In the genomic region with DNA sequence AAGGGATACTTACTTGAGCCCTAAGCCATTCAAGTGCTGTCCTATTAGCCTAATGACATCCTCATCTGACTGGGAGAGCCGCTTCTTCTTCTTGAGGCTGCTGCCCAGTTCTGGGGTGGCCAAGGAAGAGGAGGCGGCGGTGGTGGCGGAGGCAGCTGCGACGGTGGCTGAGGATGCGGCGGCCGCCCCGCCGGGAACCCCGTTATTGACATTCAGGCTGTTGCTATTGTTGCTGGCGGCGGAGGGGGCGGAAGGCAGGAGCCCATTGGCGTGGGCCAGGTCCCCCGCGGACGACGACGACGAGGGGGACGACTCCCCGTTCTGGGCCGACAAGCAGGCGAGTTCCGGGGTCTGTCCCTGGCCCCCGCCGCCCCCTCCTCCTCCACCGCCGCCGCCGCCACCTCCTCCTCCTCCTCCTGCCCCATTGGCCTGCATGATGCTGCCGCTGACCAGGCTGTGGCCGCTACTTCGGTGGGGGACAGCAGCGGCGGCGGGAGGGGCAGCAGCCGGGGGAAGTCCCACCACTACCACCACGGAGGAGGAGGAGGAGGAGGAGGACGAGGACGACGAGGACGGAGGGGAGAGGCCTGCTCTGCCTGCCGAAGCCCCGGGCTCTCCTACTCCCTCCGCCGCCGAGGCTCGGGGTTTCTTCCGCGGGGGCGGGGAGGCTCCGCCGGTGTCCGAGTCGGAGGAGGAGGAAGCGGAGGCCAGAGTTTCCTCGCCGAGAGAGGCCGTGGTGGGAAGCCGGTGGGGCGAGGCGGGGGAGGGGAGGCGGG, we compare ENCODE assay signal across 8 cellular contexts. TPM values are rescaled to one million over a fixed set of nuclear protein-coding genes. Genes with fewer than 3 reads are reported as not detected.
DNase-seq lines count a peak whose midpoint lies in the region; ATAC-seq and TF ChIP-seq lines count a peak whose summit lies in the region.

No MANE protein-coding gene starts in this region.

- peak overlapping the region; percentile 31; the same call in 1 of the 2 replicates for H3K9ac ChIP-seq in HUES48 (ENCODE audit: low read depth, low read length)

- H3K4me1 ChIP-seq in HUES48 (ENCODE audit: control insufficient read depth, insufficient read depth, low read length) (peaks cover 30% of the 10 kb centered on the region), left lung (peaks cover 33 to 61% of the 10 kb centered on the region in 2 donors)

- H3K9me3 ChIP-seq in CD4-positive, alpha-beta T cell (ENCODE audit: control insufficient read depth, low read length), result no peaks in the 10 kb centered on the region
- H3K9me3 ChIP-seq in HUES48 (ENCODE audit: control insufficient read depth, insufficient read depth, low read length), result no peaks in the 10 kb centered on the region
- H3K9me3 ChIP-seq in left lung, result no peaks in the 10 kb centered on the region

- H3K27me3 ChIP-seq in CD4-positive, alpha-beta T cell (ENCODE audit: control insufficient read depth, insufficient read depth, low read length), result no peaks in the 10 kb centered on the region
- H3K27me3 ChIP-seq in HUES48 (ENCODE audit: control insufficient read depth, insufficient read depth, low read length) (no peaks in the 10 kb centered on the region), left lung (no peaks in the 10 kb centered on the region)

- H3K36me3 ChIP-seq in HUES48 (ENCODE audit: control insufficient read depth, insufficient read depth, low read length), result peaks cover 31% of the 10 kb centered on the region
- H3K36me3 ChIP-seq in left lung, result peaks cover 0 to 11% of the 10 kb centered on the region in 2 donors

- no peaks in the 10 kb centered on the region for H3K27me3 Mint-ChIP-seq in CD4-positive, alpha-beta T cell

- CTCF ChIA-PET in CD4-positive, alpha-beta T cell (lab: Charles Lee), result interaction anchor here (3.0 kb wide), 1 partner anchor 23 kb away, joined by 13 read pairs; no protein-coding TSS in a partner anchor

- H3K4me3 ChIP-seq in HUES48 (ENCODE audit: low read depth, low read length), result peak overlapping the region; percentile 80
- peak overlapping the region; percentile 72 to 93 for H3K4me3 ChIP-seq in left lung

- no peak for TF ChIP-seq CTCF in CD4-positive, alpha-beta T cell (IDR thresholded peaks at IDR 0.05)
- no peak for TF ChIP-seq CTCF in left lung (IDR thresholded peaks at IDR 0.05)

- ATAC-seq in CD4-positive, alpha-beta T cell (ENCODE audit: poor library complexity), result peak; percentile 14
- peak; percentile 16 for ATAC-seq in left lung
- no peak for ATAC-seq in HG03571 (IDR thresholded peaks at IDR 0.05; ENCODE audit: unreplicated experiment)

- DNase-seq in CD4-positive, alpha-beta T cell, result peak in 9 of 10 experiments; percentile 16 to 56 (median 37)
- DNase-seq in activated CD4-positive, CD25-positive, alpha-beta regulatory T cell treated with anti-CD3 and anti-CD28 coated beads, Interleukin-2, amount 50 U/mL, for 72 hours, result peak; percentile 53
- DNase-seq in left lung (peak; percentile 49 to 90), A172 (ENCODE audit: low spot score) (no peak)
- peak in 2 of 3 experiments; percentile 22 to 28 for DNase-seq in stimulated activated CD4-positive, alpha-beta T cell treated with anti-CD3 and anti-CD28 coated beads, TNF-alpha, amount 100 ng/mL, for 4 hours (ENCODE audit: low read depth in 3 of 3)

- H3K27ac Mint-ChIP-seq in CD4-positive, alpha-beta T cell, result peak overlapping the region; percentile 86

- POLR2A ChIA-PET in CD4-positive, alpha-beta T cell (lab: Charles Lee), result interaction anchor here (0.6 to 3.8 kb wide), 19 partner anchors 9 to 320 kb away, joined by 3 to 17 read pairs (median 7); partner anchors contain the start of genes DEGS1, FBXO28 and NVL

- peaks cover 67% of the 10 kb centered on the region for H3K4me1 Mint-ChIP-seq in CD4-positive, alpha-beta T cell (ENCODE audit: low read depth)

- H3K27ac ChIP-seq in CD4-positive, alpha-beta T cell (ENCODE audit: low read depth, low read length), result peak overlapping the region; percentile 83
- H3K27ac ChIP-seq in HUES48 (ENCODE audit: low read depth, low read length) (peak overlapping the region; percentile 82), cingulate gyrus (ENCODE audit: low read depth, low read length) (peak overlapping the region; percentile 75), left lung (peak overlapping the region; percentile 94 to 96)

- H3K36me3 Mint-ChIP-seq in CD4-positive, alpha-beta T cell (ENCODE audit: low read depth), result peaks cover 55% of the 10 kb centered on the region

- H3K9me3 Mint-ChIP-seq in CD4-positive, alpha-beta T cell, result no peaks in the 10 kb centered on the region

- peak overlapping the region; percentile 88 for H3K4me3 Mint-ChIP-seq in CD4-positive, alpha-beta T cell

- intact Hi-C loops in CD4-positive, alpha-beta T cell (cut with DNase I, micrococcal nuclease), result loop anchor here (2.0 to 10.0 kb wide), 5 partner anchors 23 to 1719 kb away; partner anchors contain the start of genes AIDA (in 1 of the 2), BROX (in 1 of the 2), CNIH4 (in 1 of the 2) and DEGS1 (in 1 of the 2)
- intact Hi-C loops in left lung (cut with DNase I), result no loop called here

RNA-seq across cellular contexts. Expression of gene WDR26, which starts 0.7 kb away (rescaled TPM):
- 100 to 1,000 TPM; 173 to 176 TPM for total RNA-seq in CD4-positive, alpha-beta T cell
- total RNA-seq in left lung, result 10 to 100 TPM; 84.5 to 86.6 TPM
- 27.0 and 36.4 TPM in 2 replicates for total RNA-seq in A172 (2014; rRNA removed; shearing (Covaris generic))

Comparison
In these comparisons a context has a peak if more than half of its experiments do, and no peak if none do; other contexts are left out.
1. intact Hi-C loops: an anchor here in CD4-positive, alpha-beta T cell (2.0 to 10.0 kb wide); none called in left lung.